Comparison of ENCODE assay signal across 23 cellular contexts in the genomic region with DNA sequence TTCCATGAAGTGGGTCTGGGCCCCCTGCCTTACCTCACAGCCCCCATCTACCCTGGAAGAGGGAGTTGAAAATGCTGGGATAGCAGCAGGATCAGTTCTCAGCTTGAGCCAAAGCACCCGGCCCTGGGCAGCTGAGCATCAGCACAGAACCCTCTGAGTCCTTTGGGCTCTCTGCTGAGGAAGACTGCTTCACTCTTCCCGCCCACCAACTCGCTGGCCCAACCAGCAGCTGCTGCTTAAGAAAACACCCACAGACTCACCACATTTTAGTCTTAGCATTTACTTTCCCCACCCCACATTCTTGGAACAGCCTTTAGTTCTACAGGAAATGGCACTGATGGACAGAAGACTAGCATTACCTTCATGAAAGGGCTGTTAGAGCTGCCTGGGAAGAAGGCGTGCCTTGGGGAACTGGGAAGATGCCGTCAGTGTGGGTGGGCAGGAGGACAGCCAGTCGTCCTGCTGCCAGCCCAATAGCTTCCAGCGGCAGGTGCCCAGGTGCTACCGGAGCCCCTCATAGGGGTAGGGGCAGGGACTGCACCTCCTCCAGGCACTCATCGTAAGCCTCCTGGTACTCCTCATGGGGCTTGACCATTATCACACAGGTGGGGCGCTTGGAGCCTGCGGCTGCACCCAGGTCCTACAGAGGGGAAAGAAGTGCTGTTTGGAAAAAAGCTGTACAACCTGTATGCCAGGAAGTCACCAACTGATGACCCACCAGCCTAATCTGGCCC. TPM values are rescaled to one million over a fixed set of nuclear protein-coding genes. Genes with fewer than 3 reads are reported as not detected.
DNase-seq lines count a peak whose midpoint lies in the region; ATAC-seq and TF ChIP-seq lines count a peak whose summit lies in the region.
"Had no signal": no experiment of that assay in that cellular context is flagged by ENCODE, and none has a peak within 500 bp of the region (broad histone marks: within the 10 kb centered on the region; RNA-seq: fewer than 3 reads in every experiment).

No MANE protein-coding gene starts in this region.

- peak overlapping the region; percentile 95 for H3K27ac Mint-ChIP-seq in activated T-cell treated with anti-CD3 and anti-CD28 coated beads, Interleukin-2, amount 50 U/mL, for 24 hours
- peak overlapping the region; percentile 76 for H3K27ac Mint-ChIP-seq in WTC11
- peak overlapping the region; percentile 39 for H3K27ac Mint-ChIP-seq in stimulated activated memory B cell treated with anti-CD40 and anti-IgM and Interleukin-4, amounts not matched to agents 10 μg/mL and 1 μg/mL and 100 μg/mL, for 72 hours
- H3K27ac Mint-ChIP-seq: mesothelial cell of epicardium had no signal

- no peak overlapping the region for H3K4me3 ChIP-seq in esophagus (ENCODE audit: low read depth in 1 of 2, low read length in 2 of 2)
- H3K4me3 ChIP-seq: colonic mucosa, upper lobe of left lung had no signal

- DNase-seq in activated T-cell treated with anti-CD3 and anti-CD28 coated beads, Interleukin-2, amount 50 U/mL, for 24 hours, result no peak
- DNase-seq in activated T-cell treated with anti-CD3 and anti-CD28 coated beads for 4 hours, result no peak
- no peak for DNase-seq in WTC11 (ENCODE audit: low spot score)
- DNase-seq in occipital lobe (lab: John Stamatoyannopoulos, UW), result no peak
- no peak for DNase-seq in DMS79 (lab: John Stamatoyannopoulos, UW)
- DNase-seq: ACHN; colonic mucosa; COR-L47; glutamatergic neuron; islet precursor cell; NCI-H1105 treated with DMSO at 0.1 percent for 48 hours; NK-92 treated with Interleukin-12 subunit alpha and Interleukin-12 subunit beta, amount 100 ng/mL, for 24 hours; stimulated activated CD4-positive, alpha-beta T cell treated with anti-CD3 and anti-CD28 coated beads, Interleukin-4, amount 100 ng/mL, for 24 hours; WERI-Rb-1 had no signal

- CTCF ChIA-PET in WTC11 (lab: Charles Lee), result interaction anchor here (0.7 to 10.7 kb wide), 6 partner anchors 23 to 72 kb away, joined by 3 to 131 read pairs (median 7); no protein-coding TSS in a partner anchor

- no peaks in the 10 kb centered on the region for H3K9me3 Mint-ChIP-seq in activated T-cell treated with anti-CD3 and anti-CD28 coated beads, Interleukin-2, amount 50 U/mL, for 24 hours
- no peaks in the 10 kb centered on the region for H3K9me3 Mint-ChIP-seq in WTC11
- no peaks in the 10 kb centered on the region for H3K9me3 Mint-ChIP-seq in stimulated activated memory B cell treated with anti-CD40 and anti-IgM and Interleukin-4, amounts not matched to agents 10 μg/mL and 1 μg/mL and 100 μg/mL, for 72 hours
- H3K9me3 Mint-ChIP-seq: mesothelial cell of epicardium had no signal

- peaks cover 89% of the 10 kb centered on the region for H3K36me3 Mint-ChIP-seq in activated T-cell treated with anti-CD3 and anti-CD28 coated beads, Interleukin-2, amount 50 U/mL, for 24 hours (ENCODE audit: low read depth)
- H3K36me3 Mint-ChIP-seq in WTC11, result peaks cover 65% of the 10 kb centered on the region
- peaks cover 57% of the 10 kb centered on the region for H3K36me3 Mint-ChIP-seq in stimulated activated memory B cell treated with anti-CD40 and anti-IgM and Interleukin-4, amounts not matched to agents 10 μg/mL and 1 μg/mL and 100 μg/mL, for 72 hours

- 73 to 80% methylated on average over 11 of the region's 11 CpGs for WGBS in esophagus, 2 donors

- no peak for TF ChIP-seq CTCF in WTC11 (IDR thresholded peaks at IDR 0.05)

- peak; percentile 11 for ATAC-seq in WTC11
- ATAC-seq in stimulated activated memory B cell treated with anti-CD40 and anti-IgM and Interleukin-4, amounts not matched to agents 10 μg/mL and 1 μg/mL and 100 μg/mL, for 72 hours, result no peak
- ATAC-seq in HG02840 (IDR thresholded peaks at IDR 0.05; ENCODE audit: low FRiP score, unreplicated experiment), result no peak

- H3K4me1 ChIP-seq in esophagus (ENCODE audit: control insufficient read depth in 2 of 2, insufficient read depth in 2 of 2, low read length in 1 of 2), result peaks cover 0 to 23% of the 10 kb centered on the region in 2 donors

- H3K27me3 ChIP-seq in esophagus (ENCODE audit: control insufficient read depth in 1 of 2, insufficient read depth in 2 of 2, low read length in 2 of 2), result no peaks in the 10 kb centered on the region
- H3K27me3 ChIP-seq: colonic mucosa, upper lobe of left lung had no signal

- POLR2A ChIA-PET in WTC11 (lab: Charles Lee), result interaction anchor here (0.6 to 2.1 kb wide), 8 partner anchors 12 to 414 kb away, joined by 3 to 5 read pairs (median 3); a partner anchor contains a TSS

- peak overlapping the region; percentile 60 to 88 for H3K27ac ChIP-seq in esophagus (ENCODE audit: low read depth in 2 of 2, low read length in 1 of 2)
- H3K27ac ChIP-seq: colonic mucosa, HL-60, KMS-11, upper lobe of left lung, WERI-Rb-1 had no signal

- H3K36me3 ChIP-seq in esophagus (ENCODE audit: control insufficient read depth in 2 of 2, insufficient read depth in 2 of 2, low read length in 1 of 2), result peaks cover 12 to 44% of the 10 kb centered on the region in 2 donors

- peak overlapping the region; percentile 45 for H3K4me3 Mint-ChIP-seq in activated T-cell treated with anti-CD3 and anti-CD28 coated beads, Interleukin-2, amount 50 U/mL, for 24 hours
- H3K4me3 Mint-ChIP-seq in WTC11, result no peak overlapping the region
- H3K4me3 Mint-ChIP-seq in stimulated activated memory B cell treated with anti-CD40 and anti-IgM and Interleukin-4, amounts not matched to agents 10 μg/mL and 1 μg/mL and 100 μg/mL, for 72 hours, result no peak overlapping the region
- H3K4me3 Mint-ChIP-seq: mesothelial cell of epicardium had no signal

- H3K9me3 ChIP-seq in esophagus (ENCODE audit: control insufficient read depth in 2 of 2, insufficient read depth in 1 of 2, low read depth in 1 of 2, low read length in 1 of 2), result no peaks in the 10 kb centered on the region
- H3K9me3 ChIP-seq: colonic mucosa, upper lobe of left lung had no signal

- peaks cover 68% of the 10 kb centered on the region for H3K4me1 Mint-ChIP-seq in activated T-cell treated with anti-CD3 and anti-CD28 coated beads, Interleukin-2, amount 50 U/mL, for 24 hours (ENCODE audit: low read depth)
- peaks cover 14% of the 10 kb centered on the region for H3K4me1 Mint-ChIP-seq in WTC11
- H3K4me1 Mint-ChIP-seq in stimulated activated memory B cell treated with anti-CD40 and anti-IgM and Interleukin-4, amounts not matched to agents 10 μg/mL and 1 μg/mL and 100 μg/mL, for 72 hours, result peaks cover 56% of the 10 kb centered on the region

- H3K27me3 Mint-ChIP-seq in activated T-cell treated with anti-CD3 and anti-CD28 coated beads, Interleukin-2, amount 50 U/mL, for 24 hours, result no peaks in the 10 kb centered on the region
- no peaks in the 10 kb centered on the region for H3K27me3 Mint-ChIP-seq in WTC11 (ENCODE audit: low read depth)
- H3K27me3 Mint-ChIP-seq in stimulated activated memory B cell treated with anti-CD40 and anti-IgM and Interleukin-4, amounts not matched to agents 10 μg/mL and 1 μg/mL and 100 μg/mL, for 72 hours, result no peaks in the 10 kb centered on the region

TF ChIP-seq in WTC11, 78 proteins besides CTCF, POLR2A, EP300 and RAD21:
- TF ChIP-seq NR2C2 (CRISPR knock-in tag; IDR thresholded peaks at IDR 0.05) (no peak), GTF2I (CRISPR knock-in tag; conservative IDR thresholded peaks at IDR 0.05) (no peak), ZNF671 (CRISPR knock-in tag; IDR thresholded peaks at IDR 0.05) (0 out of 2 replicates have a peak, but pooled peaks have one; percentile 23), EMX1 (CRISPR knock-in tag; IDR thresholded peaks at IDR 0.05) (peak; percentile 60; the same call in 1 of the 2 replicates)
- TF ChIP-seq, protein P1, sequence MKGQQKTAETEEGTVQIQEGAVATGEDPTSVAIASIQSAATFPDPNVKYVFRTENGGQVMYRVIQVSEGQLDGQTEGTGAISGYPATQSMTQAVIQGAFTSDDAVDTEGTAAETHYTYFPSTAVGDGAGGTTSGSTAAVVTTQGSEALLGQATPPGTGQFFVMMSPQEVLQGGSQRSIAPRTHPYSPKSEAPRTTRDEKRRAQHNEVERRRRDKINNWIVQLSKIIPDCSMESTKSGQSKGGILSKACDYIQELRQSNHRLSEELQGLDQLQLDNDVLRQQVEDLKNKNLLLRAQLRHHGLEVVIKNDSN (CRISPR knock-in tag; IDR thresholded peaks at IDR 0.05), result 0 out of 2 replicates have a peak, but pooled peaks have one; percentile 17

RNA-seq across cellular contexts. Expression of a gene that starts 4.3 kb away (rescaled TPM):
- total RNA-seq in WTC11 (2021) (263 to 269 TPM (median 264 TPM) in 3 replicates), occipital lobe (62.2 TPM)
- polyA plus RNA-seq in esophagus, result 100 to 1,000 TPM; 126 to 238 TPM

RNA-seq across cellular contexts. Expression of a gene that starts 18.6 kb away (rescaled TPM):
- total RNA-seq in WTC11 (2021), result 86.1 to 93.3 TPM (median 92.5 TPM) in 3 replicates
- 10 to 100 TPM; 75.2 to 90.8 TPM for polyA plus RNA-seq in esophagus
- 19.3 TPM for total RNA-seq in occipital lobe

RNA-seq across cellular contexts. Expression of a gene that starts 36.0 kb away (rescaled TPM):
- 40.3 to 46.2 TPM (median 41.6 TPM) in 3 replicates for total RNA-seq in WTC11 (2021)
- 10 to 100 TPM; 16.9 to 26.2 TPM for polyA plus RNA-seq in esophagus
- 8.0 TPM for total RNA-seq in occipital lobe

RNA-seq across cellular contexts. Expression of a gene that starts 37.8 kb away (rescaled TPM):
- total RNA-seq in WTC11 (2021), result not detected in 3 replicates
- not detected for polyA plus RNA-seq in esophagus
- total RNA-seq in occipital lobe, result not detected
- total RNA-seq: aorta, colonic mucosa, mesothelial cell of epicardium, osteocyte, upper lobe of left lung had no signal
- polyA plus RNA-seq: aorta had no signal

RNA-seq across cellular contexts. Expression of a gene that starts 55.0 kb away (rescaled TPM):
- total RNA-seq in WTC11 (2021) (414 to 457 TPM (median 419 TPM) in 3 replicates), occipital lobe (45.5 TPM)
- polyA plus RNA-seq in esophagus, result 100 to 1,000 TPM; 146 to 154 TPM

Comparison
In these comparisons a context has a peak if more than half of its experiments do, and no peak if none do; other contexts are left out.
1. H3K27ac Mint-ChIP-seq: peak in every context shown above with its lines; median percentile 95 in activated T-cell treated with anti-CD3 and anti-CD28 coated beads, Interleukin-2, amount 50 U/mL, for 24 hours; 76 in WTC11; 39 in stimulated activated memory B cell treated with anti-CD40 and anti-IgM and Interleukin-4, amounts not matched to agents 10 μg/mL and 1 μg/mL and 100 μg/mL, for 72 hours.